10 cellular contexts compared by ENCODE assay signal in the genomic region with DNA sequence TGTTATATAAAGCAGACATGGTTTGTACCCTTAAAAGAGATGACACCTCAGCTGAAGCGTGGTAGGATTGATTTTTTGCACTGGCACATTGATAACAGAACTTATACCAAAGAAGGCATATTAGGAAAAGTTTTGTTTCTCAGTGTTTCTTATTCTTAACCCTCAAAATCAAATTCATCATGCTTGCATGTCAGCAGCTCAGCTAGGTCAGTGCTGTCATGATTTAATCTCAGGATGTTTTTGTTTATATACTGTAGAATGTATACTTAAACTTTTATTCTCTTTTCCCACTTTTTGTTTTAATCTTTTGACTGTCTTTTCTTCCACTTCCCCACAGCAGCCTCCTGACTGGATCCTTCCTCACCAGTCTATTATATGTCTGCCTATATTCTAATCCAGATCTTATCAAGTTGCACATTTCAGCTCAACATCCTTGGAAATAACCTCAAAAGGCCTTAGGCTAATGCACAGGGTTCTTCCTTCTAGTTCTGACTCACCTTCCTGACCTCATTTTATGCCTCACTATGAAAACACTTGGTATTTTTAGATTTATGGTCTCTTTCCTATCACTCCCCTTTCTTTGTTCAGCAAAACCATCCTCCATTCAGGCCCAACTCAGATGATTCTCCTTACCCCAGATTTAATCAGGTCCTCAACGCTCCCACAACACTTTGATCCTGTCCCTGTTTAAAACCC. TPM values are rescaled to one million over a fixed set of nuclear protein-coding genes. Genes with fewer than 3 reads are reported as not detected.
DNase-seq lines count a peak whose midpoint lies in the region; ATAC-seq and TF ChIP-seq lines count a peak whose summit lies in the region.
"Had no signal": no experiment of that assay in that cellular context is flagged by ENCODE, and none has a peak within 500 bp of the region (broad histone marks: within the 10 kb centered on the region; RNA-seq: fewer than 3 reads in every experiment).

No MANE protein-coding gene starts in this region.

- peaks cover 59% of the 10 kb centered on the region for H3K36me3 Mint-ChIP-seq in Caco-2 (ENCODE audit: insufficient read depth, unreplicated experiment)

- peak overlapping the region in 1 of 2 experiments; percentile 65; a peak in 2 of 4 replicates for H4K8ac ChIP-seq in IMR-90 (ENCODE audit: low read depth in 2 of 2, low read length in 2 of 2)

- POLR2A ChIA-PET in IMR-90 (lab: Charles Lee; ENCODE audit: unreplicated experiment): no interaction called here
- POLR2A ChIA-PET in Caco-2 (lab: Charles Lee): interaction anchor here (0.6 kb wide), 1 partner anchor 55 kb away, joined by 4 read pairs; no protein-coding TSS in a partner anchor

- H3K27ac ChIP-seq in IMR-90 (ENCODE audit: insufficient read depth, low read length): peak overlapping the region; percentile 49
- H3K27ac ChIP-seq in brain microvascular endothelial cell: peak overlapping the region; percentile 24
- H3K27ac ChIP-seq in smooth muscle cell (ENCODE audit: low read depth): peak overlapping the region; percentile 80

- BruUV-seq in IMR-90 (replicated peaks; lab: Mats Ljungman, UMichigan): no TSS peak
- BruUV-seq in Caco-2 (replicated peaks; lab: Mats Ljungman, UMichigan): no TSS peak

- TF ChIP-seq CTCF in IMR-90 (conservative IDR thresholded peaks at IDR 0.05; ENCODE audit: low read depth, low read length) (no peak), brain microvascular endothelial cell (IDR thresholded peaks at IDR 0.05; ENCODE audit: low read depth, low read length, missing control alignments) (no peak), smooth muscle cell (IDR thresholded peaks at IDR 0.05; ENCODE audit: borderline replicate concordance, insufficient read depth, poor library complexity, severe bottlenecking) (no peak), Caco-2 (IDR thresholded peaks at IDR 0.05; ENCODE audit: insufficient read depth in 1 of 2, low read depth in 1 of 2, low read length in 1 of 2, severe bottlenecking in 1 of 2, unreplicated experiment in 1 of 2) (no peak)

- no peaks in the 10 kb centered on the region for H3F3A ChIP-seq in smooth muscle cell (ENCODE audit: low read depth)

- H4K5ac ChIP-seq in IMR-90 (ENCODE audit: low read depth, low read length): 0 out of 2 replicates have a peak overlapping the region, but pooled peaks have one; percentile 10

- peak overlapping the region; percentile 29; the same call in 1 of the 2 replicates for H4K91ac ChIP-seq in IMR-90 (ENCODE audit: insufficient read depth, low read depth, low read length)

- H2BK5ac ChIP-seq in IMR-90 (ENCODE audit: low read depth, low read length, poor library complexity, severe bottlenecking): peak overlapping the region; percentile 55

- peak overlapping the region; percentile 85 for H2AK5ac ChIP-seq in IMR-90 (ENCODE audit: low read depth, low read length)

- intact Hi-C loops in IMR-90 (cut with micrococcal nuclease): no loop called here
- intact Hi-C loops in Caco-2 (cut with micrococcal nuclease; ENCODE audit: unreplicated experiment): no loop called here

- 33% methylated on average over 1 of the region's 2 CpGs; no CpG with 5 or more reads in 1 of the 2 experiments for WGBS in IMR-90 (ENCODE audit: extremely low coverage in 2 of 2, insufficient read length in 1 of 2), 2 experiments
- 85% methylated on average over 2 of the region's 2 CpGs for WGBS in smooth muscle cell (ENCODE audit: low lambda C conversion rate)

- H3K4me3 ChIP-seq in IMR-90 (ENCODE audit: insufficient read depth, low read depth, low read length): no peak overlapping the region
- no peak overlapping the region for H3K4me3 ChIP-seq in brain microvascular endothelial cell (ENCODE audit: low read depth, low read length)
- H3K4me3 ChIP-seq in smooth muscle cell: no peak overlapping the region
- no peak overlapping the region for H3K4me3 ChIP-seq in Caco-2 (ENCODE audit: low read depth, low read length)

- peak; percentile 81 to 83 for ATAC-seq in activated CD4-positive, CD25-positive, alpha-beta regulatory T cell treated with anti-CD3 and anti-CD28 coated beads, Interleukin-2, amount 50 U/mL, for 24 hours
- peak; percentile 66 for ATAC-seq in IMR-90 (ENCODE audit: low read depth)

- H2AFZ ChIP-seq in IMR-90 (replicated peaks; ENCODE audit: low read length, poor library complexity) (no peak overlapping the region), smooth muscle cell (ENCODE audit: low read depth) (no peak overlapping the region)

- H3K4me1 ChIP-seq in IMR-90 (ENCODE audit: control insufficient read depth, insufficient read depth, low read length) (peaks cover 12% of the 10 kb centered on the region), smooth muscle cell (ENCODE audit: low read depth) (no peaks in the 10 kb centered on the region), Caco-2 (no peaks in the 10 kb centered on the region)

- no peak overlapping the region for H2AK9ac ChIP-seq in IMR-90 (replicated peaks; ENCODE audit: low read depth, low read length, poor library complexity)

- no peak for TF ChIP-seq POLR2A in IMR-90 (IDR thresholded peaks at IDR 0.05; ENCODE audit: low read depth, low read length)

- H2BK20ac ChIP-seq in IMR-90 (ENCODE audit: low read depth, low read length): peak overlapping the region; percentile 57; the same call in 1 of the 2 replicates

- peak overlapping the region; percentile 80 for H2BK120ac ChIP-seq in IMR-90 (ENCODE audit: low read depth, low read length)

- H3K27ac Mint-ChIP-seq in Caco-2 (ENCODE audit: unreplicated experiment): no peak overlapping the region

- dilution Hi-C loops in IMR-90 (cut with HindIII; ENCODE audit: low sequenced_read_pairs, unreplicated experiment): no loop called here

- H3K4me2 ChIP-seq in IMR-90 (ENCODE audit: low read depth, low read length) (peak overlapping the region; percentile 26; the same call in 1 of the 2 replicates), smooth muscle cell (no peak overlapping the region)

- H3K9me1 ChIP-seq in IMR-90 (ENCODE audit: insufficient read depth, low read length): peaks cover 26% of the 10 kb centered on the region

- peaks cover 7 to 30% of the 10 kb centered on the region in 2 experiments; a peak in 3 of 4 replicates for H3K79me1 ChIP-seq in IMR-90 (ENCODE audit: low read depth in 1 of 2, low read length in 2 of 2)

- H3K27me3 ChIP-seq in IMR-90 (ENCODE audit: control insufficient read depth, insufficient read depth, low read length): no peaks in the 10 kb centered on the region
- no peaks in the 10 kb centered on the region for H3K27me3 ChIP-seq in brain microvascular endothelial cell (replicated peaks)
- H3K27me3 ChIP-seq in smooth muscle cell (ENCODE audit: low read depth): no peaks in the 10 kb centered on the region
- H3K27me3 ChIP-seq in Caco-2 (replicated peaks; ENCODE audit: control insufficient read depth, insufficient read depth, low read length): no peaks in the 10 kb centered on the region

- H3K9me3 ChIP-seq in IMR-90 (ENCODE audit: control insufficient read depth, insufficient read depth, low read length) (no peaks in the 10 kb centered on the region), smooth muscle cell (replicated peaks; ENCODE audit: low read depth) (no peaks in the 10 kb centered on the region), Caco-2 (no peaks in the 10 kb centered on the region)

- in situ Hi-C loops in IMR-90 (cut with MboI; ENCODE audit: low sequenced_read_pairs): loop anchor here (25.0 kb wide), 1 partner anchor 574 kb away; no protein-coding TSS in a partner anchor
- in situ Hi-C loops in brain microvascular endothelial cell (cut with HindIII; ENCODE audit: low pct_ligation_motif_present, low sequenced_read_pairs): no loop called here

- H3K36me3 ChIP-seq in IMR-90 (ENCODE audit: control insufficient read depth, insufficient read depth, low read length): peaks cover 36% of the 10 kb centered on the region
- peaks cover 39% of the 10 kb centered on the region for H3K36me3 ChIP-seq in brain microvascular endothelial cell (replicated peaks)
- peaks cover 6% of the 10 kb centered on the region for H3K36me3 ChIP-seq in smooth muscle cell (ENCODE audit: low read depth)
- H3K36me3 ChIP-seq in Caco-2 (ENCODE audit: control insufficient read depth, insufficient read depth, low read length): peaks cover 11% of the 10 kb centered on the region

- H3K18ac ChIP-seq in IMR-90 (ENCODE audit: low read depth, low read length): no peak overlapping the region; the same call in 1 of the 2 replicates

- H3K4me1 Mint-ChIP-seq in Caco-2 (ENCODE audit: low read depth, unreplicated experiment): peaks cover 14% of the 10 kb centered on the region

- H3K9ac ChIP-seq in IMR-90 (ENCODE audit: low read depth, low read length) (no peak overlapping the region), smooth muscle cell (ENCODE audit: low read depth) (peak overlapping the region; percentile 40)

- CTCF ChIA-PET in IMR-90 (lab: Yijun Ruan, JAX): no interaction called here
- CTCF ChIA-PET in Caco-2 (lab: Charles Lee): no interaction called here

- H3K56ac ChIP-seq in IMR-90 (ENCODE audit: extremely low read depth, insufficient read depth, low read length): no peak overlapping the region

- no peaks in the 10 kb centered on the region for H3K27me3 Mint-ChIP-seq in Caco-2 (ENCODE audit: insufficient read depth, unreplicated experiment)

- H2BK15ac ChIP-seq in IMR-90 (ENCODE audit: low read depth, low read length): peak overlapping the region; percentile 5; the same call in 1 of the 3 replicates

- H3K14ac ChIP-seq in IMR-90 (replicated peaks; ENCODE audit: low read depth, low read length): peak overlapping the region; percentile 63

- H3K79me2 ChIP-seq in smooth muscle cell (ENCODE audit: low read depth): no peaks in the 10 kb centered on the region

- DNase-seq in activated CD4-positive, CD25-positive, alpha-beta regulatory T cell (lab: John Stamatoyannopoulos, UW): no peak
- DNase-seq in IMR-90: peak; percentile 83
- peak; percentile 36 for DNase-seq in brain microvascular endothelial cell
- DNase-seq in smooth muscle cell (lab: John Stamatoyannopoulos, UW; ENCODE audit: unreplicated experiment): no peak
- no peak for DNase-seq in mesenteric fat pad (ENCODE audit: low spot score)
- no peak for DNase-seq in Caco-2
- DNase-seq in stimulated activated CD4-positive, alpha-beta T cell treated with anti-CD3 and anti-CD28 coated beads, Interleukin-2, amount 100 ng/mL, for 48 hours: no peak

- H4K20me1 ChIP-seq in IMR-90 (ENCODE audit: insufficient read depth, low read length): no peaks in the 10 kb centered on the region; the same call in 1 of the 2 replicates
- no peaks in the 10 kb centered on the region for H4K20me1 ChIP-seq in smooth muscle cell (ENCODE audit: low read depth)

- TF ChIP-seq RAD21 in IMR-90 (IDR thresholded peaks at IDR 0.05; ENCODE audit: low read length): no peak

- H3K4ac ChIP-seq in IMR-90 (ENCODE audit: low read depth, low read length): peak overlapping the region; percentile 73

- H3K9me3 Mint-ChIP-seq in Caco-2 (ENCODE audit: unreplicated experiment): no peaks in the 10 kb centered on the region

- no peak overlapping the region for H3K23ac ChIP-seq in IMR-90 (ENCODE audit: low read depth, low read length)

- no peak overlapping the region for H3K4me3 Mint-ChIP-seq in Caco-2 (ENCODE audit: unreplicated experiment)

RNA-seq across cellular contexts. Expression of a gene that starts 7.1 kb away (rescaled TPM):
- total RNA-seq in IMR-90 (2012; rRNA removed) (3.9 and 5.6 TPM in 2 replicates), smooth muscle cell (26.6 and 54.4 TPM in 2 replicates), mesenteric fat pad (378 TPM), Caco-2 (2022) (64.3 and 73.1 TPM in 2 replicates)
- polyA plus RNA-seq in IMR-90 (2012; rRNA removed) (6.1 and 14.9 TPM in 2 replicates), smooth muscle cell (87.0 and 118 TPM in 2 replicates)
- 5.5 and 37.5 TPM in 2 replicates for polyA plus RNA-seq in IMR-90 (2012; cell fraction: cytosol; rRNA removed)
- polyA plus RNA-seq in IMR-90 (2012; cell fraction: nucleus; rRNA removed; ENCODE audit: low replicate concordance): 8.6 and 15.1 TPM in 2 replicates

RNA-seq across cellular contexts. Expression of a gene that starts 33.4 kb away (rescaled TPM):
- total RNA-seq in IMR-90 (2012; rRNA removed): not detected in 2 replicates
- not detected in 2 replicates for polyA plus RNA-seq in IMR-90 (2012; rRNA removed)
- polyA plus RNA-seq in IMR-90 (2012; cell fraction: cytosol; rRNA removed): not detected in 2 replicates
- polyA plus RNA-seq in IMR-90 (2012; cell fraction: nucleus; rRNA removed; ENCODE audit: low replicate concordance): not detected in 2 replicates
- not detected in 2 replicates for total RNA-seq in smooth muscle cell
- polyA plus RNA-seq in smooth muscle cell: not detected in 2 replicates
- not detected for total RNA-seq in mesenteric fat pad
- total RNA-seq in Caco-2 (2022): not detected in 2 replicates
- total RNA-seq: T-helper 1 cell treated with Interleukin-12 subunit alpha and Interleukin-12 subunit beta and Interleukin-4 antibody, amounts not matched to agents 30 ng/mL and 1 ng/mL, for 36 hours had no signal
- polyA plus RNA-seq: AG04450 had no signal

Comparison
In these comparisons a context has a peak if more than half of its experiments do, and no peak if none do; other contexts are left out.
1. DNase-seq: peak in IMR-90 (single experiment) and brain microvascular endothelial cell (single experiment); none in activated CD4-positive, CD25-positive, alpha-beta regulatory T cell (0 of 4), smooth muscle cell (single experiment), mesenteric fat pad (single experiment), Caco-2 (0 of 2) and stimulated activated CD4-positive, alpha-beta T cell treated with anti-CD3 and anti-CD28 coated beads, Interleukin-2, amount 100 ng/mL, for 48 hours (0 of 2).
2. H3K27ac ChIP-seq: peak in every context shown above with its lines; median percentile 80 in smooth muscle cell; 49 in IMR-90; 24 in brain microvascular endothelial cell.